In the genomic region with DNA sequence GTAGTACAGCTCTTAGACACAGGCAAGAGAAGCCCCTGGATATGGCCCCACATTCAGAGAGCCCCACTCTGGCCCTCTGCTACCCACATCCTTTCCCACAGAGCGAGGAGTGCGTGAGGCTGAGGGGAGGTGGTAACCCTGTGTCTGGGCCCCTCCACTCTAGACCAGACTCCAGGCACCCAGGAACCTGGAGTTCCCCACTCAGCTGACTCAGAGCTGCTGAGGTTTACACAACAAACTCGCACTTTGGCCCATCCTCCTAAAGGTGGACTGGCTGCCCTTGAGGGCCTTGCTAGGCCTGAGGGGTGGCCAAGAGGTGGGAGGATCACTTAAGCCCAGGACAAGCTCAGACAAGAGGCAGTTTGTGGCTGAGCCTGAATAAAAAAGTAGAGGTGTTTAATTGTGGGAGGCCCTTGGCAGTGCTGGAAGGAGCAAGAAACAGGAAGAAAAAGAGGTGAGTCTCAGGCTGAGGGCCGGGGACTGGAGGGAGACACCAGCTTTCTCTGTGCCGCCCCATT, we compare ENCODE assay signal across 8 cellular contexts. TPM values are rescaled to one million over a fixed set of nuclear protein-coding genes. Genes with fewer than 3 reads are reported as not detected.
A peak's percentile ranks its signal among the peaks of the same experiment; 100 is the strongest.
DNase-seq lines count a peak whose midpoint lies in the region; ATAC-seq, FAIRE-seq and TF ChIP-seq lines count a peak whose summit lies in the region.

No MANE protein-coding gene starts in this region.

- no peak for TF ChIP-seq CTCF in brain (conservative IDR thresholded peaks at IDR 0.05)

- H3K27me3 Mint-ChIP-seq in brain = peaks cover 5% of the 10 kb centered on the region

- H3K4me3 Mint-ChIP-seq in brain = peak overlapping the region in 1 of 5 experiments; percentile 45

- no peaks in the 10 kb centered on the region for H3K36me3 Mint-ChIP-seq in brain

- no peak for TF ChIP-seq POLR2A in erythroblast (IDR thresholded peaks at IDR 0.05; ENCODE audit: low read length)

- FAIRE-seq in frontal cortex (lab: Jason Lieb, UNC) = no peak

- ATAC-seq in GM21423 (IDR thresholded peaks at IDR 0.05; ENCODE audit: unreplicated experiment) = peak; percentile 87

- DNase-seq in ELR (ENCODE audit: low read depth) = peak; percentile 55
- peak; percentile 51 for DNase-seq in HuH-7.5 (ENCODE audit: low spot score)
- peak; percentile 16 to 32 for DNase-seq in stimulated activated CD4-positive, alpha-beta T cell treated with anti-CD3 and anti-CD28 coated beads, Interleukin-4, amount 100 ng/mL, for 4 hours
- no peak for DNase-seq in putamen (ENCODE audit: low spot score)
- DNase-seq in erythroblast (lab: John Stamatoyannopoulos, UW) = no peak
- DNase-seq in frontal cortex (ENCODE audit: low spot score in 2 of 2) = no peak

- peak overlapping the region in 3 of 5 experiments; percentile 9 to 67 (median 28) for H3K27ac Mint-ChIP-seq in brain

- H3K9me3 Mint-ChIP-seq in brain = peaks cover 0 to 3% (median 0%) of the 10 kb centered on the region in 5 experiments

- peaks cover 3% of the 10 kb centered on the region for H3K4me1 Mint-ChIP-seq in brain

RNA-seq across cellular contexts. Expression of a gene that starts 10.7 kb away (rescaled TPM):
- polyA plus RNA-seq in brain (ENCODE audit: insufficient read depth, low read depth, low replicate concordance) = 2.2 TPM
- total RNA-seq in frontal cortex = 0.41 TPM

RNA-seq across cellular contexts. Expression of a gene that starts 21.8 kb away (rescaled TPM):
- polyA plus RNA-seq in brain (ENCODE audit: insufficient read depth, low read depth, low replicate concordance) = 22.1 TPM
- 81.9 TPM for total RNA-seq in frontal cortex

RNA-seq across cellular contexts. Expression of a gene that starts 44.0 kb away (rescaled TPM):
- 12.4 TPM for polyA plus RNA-seq in brain (ENCODE audit: insufficient read depth, low read depth, low replicate concordance)
- total RNA-seq in frontal cortex = 22.0 TPM

Comparison
In these comparisons a context has a peak if more than half of its experiments do, and no peak if none do; other contexts are left out.
1. DNase-seq: peak in ELR (single experiment), HuH-7.5 (single experiment) and stimulated activated CD4-positive, alpha-beta T cell treated with anti-CD3 and anti-CD28 coated beads, Interleukin-4, amount 100 ng/mL, for 4 hours (2 of 2); none in putamen (single experiment), erythroblast (0 of 2) and frontal cortex (0 of 2).